In genomic region chr13:23620613-23621315, GRCh38 we compare ENCODE assay signal across 18 cellular contexts. TPM values are rescaled to one million over a fixed set of nuclear protein-coding genes. Genes with fewer than 3 reads are reported as not detected.
DNase-seq lines count a peak whose midpoint lies in the region; ATAC-seq and TF ChIP-seq lines count a peak whose summit lies in the region.
"Had no signal": no experiment of that assay in that cellular context is flagged by ENCODE, and none has a peak within 500 bp of the region (broad histone marks: within the 10 kb centered on the region; RNA-seq: fewer than 3 reads in every experiment).

No MANE protein-coding gene starts in this region.

- no peak for DNase-seq in activated naive CD8-positive, alpha-beta T cell treated with anti-CD3 and anti-CD28 coated beads, Interleukin-2, amount 50 U/mL, for 24 hours
- no peak for DNase-seq in activated naive CD8-positive, alpha-beta T cell treated with anti-CD3 and anti-CD28 coated beads for 36 hours
- no peak for DNase-seq in endodermal cell
- no peak for DNase-seq in hepatocyte (ENCODE audit: low spot score)
- no peak for DNase-seq in suprapubic skin (ENCODE audit: low spot score in 2 of 2)
- DNase-seq in SIG-M5 (lab: John Stamatoyannopoulos, UW), result no peak
- DNase-seq in CD8-positive, alpha-beta T cell, result no peak
- DNase-seq: activated B cell treated with CpG ODN at 0.5 μM for 24 hours; activated gamma-delta T cell treated with Interleukin-2 at 50 U/mL for 16 hours; DMS79 treated with DMSO at 0.1 percent for 48 hours; GOT3; NCI-H1436 treated with DMSO at 0.1 percent for 48 hours; NCI-H82; stimulated activated naive B cell treated with anti-CD40 and anti-IgM and Interleukin-4, amounts not matched to agents 10 μg/mL and 1 μg/mL and 100 μg/mL, for 72 hours had no signal

- H3K27ac Mint-ChIP-seq in activated naive CD8-positive, alpha-beta T cell treated with anti-CD3 and anti-CD28 coated beads, Interleukin-2, amount 50 U/mL, for 24 hours, result no peak overlapping the region
- no peak overlapping the region for H3K27ac Mint-ChIP-seq in activated naive CD8-positive, alpha-beta T cell treated with anti-CD3 and anti-CD28 coated beads for 36 hours
- peak overlapping the region; percentile 79 for H3K27ac Mint-ChIP-seq in endodermal cell
- no peak overlapping the region for H3K27ac Mint-ChIP-seq in activated T-helper 17 cell treated with anti-CD3 and anti-CD28 coated beads, Interleukin-2, amount 50 U/mL, for 72 hours
- H3K27ac Mint-ChIP-seq in CD8-positive, alpha-beta T cell, result no peak overlapping the region
- H3K27ac Mint-ChIP-seq: activated B cell treated with CpG ODN at 0.5 μM for 24 hours; CD14-positive monocyte; stimulated activated naive B cell treated with anti-CD40 and anti-IgM and Interleukin-4, amounts not matched to agents 10 μg/mL and 1 μg/mL and 100 μg/mL, for 72 hours had no signal

- TF ChIP-seq EP300 in suprapubic skin (IDR thresholded peaks at IDR 0.05), result no peak

- H3K4me3 ChIP-seq in endodermal cell (ENCODE audit: low read length) (no peak overlapping the region), hepatocyte (no peak overlapping the region), suprapubic skin (no peak overlapping the region)
- no peak overlapping the region for H3K4me3 ChIP-seq in CD8-positive, alpha-beta T cell (ENCODE audit: low read depth, low read length)
- H3K4me3 ChIP-seq: ascending aorta had no signal

- TF ChIP-seq CTCF in endodermal cell (conservative IDR thresholded peaks at IDR 0.05), result no peak
- no peak for TF ChIP-seq CTCF in hepatocyte (IDR thresholded peaks at IDR 0.05; ENCODE audit: poor library complexity)
- no peak for TF ChIP-seq CTCF in suprapubic skin (IDR thresholded peaks at IDR 0.05)
- no peak for TF ChIP-seq CTCF in CD8-positive, alpha-beta T cell (IDR thresholded peaks at IDR 0.05)

- no peaks in the 10 kb centered on the region for H3K79me2 ChIP-seq in hepatocyte

- WGBS in endodermal cell (ENCODE audit: insufficient coverage in 1 of 2, insufficient read length in 1 of 2), 2 experiments, result 85 to 94% methylated on average over 5 to 8 of the region's 8 CpGs
- 68% methylated on average over 8 of the region's 8 CpGs for WGBS in hepatocyte (ENCODE audit: low lambda C conversion rate, missing lambda C conversion rate)
- 69% methylated on average over 8 of the region's 8 CpGs for WGBS in suprapubic skin

- H3K27me3 Mint-ChIP-seq in activated naive CD8-positive, alpha-beta T cell treated with anti-CD3 and anti-CD28 coated beads, Interleukin-2, amount 50 U/mL, for 24 hours, result peaks cover 2% of the 10 kb centered on the region
- H3K27me3 Mint-ChIP-seq in activated naive CD8-positive, alpha-beta T cell treated with anti-CD3 and anti-CD28 coated beads for 36 hours, result peaks cover 4% of the 10 kb centered on the region
- no peaks in the 10 kb centered on the region for H3K27me3 Mint-ChIP-seq in endodermal cell (ENCODE audit: insufficient read depth)
- peaks cover 8% of the 10 kb centered on the region for H3K27me3 Mint-ChIP-seq in activated T-helper 17 cell treated with anti-CD3 and anti-CD28 coated beads, Interleukin-2, amount 50 U/mL, for 72 hours
- H3K27me3 Mint-ChIP-seq in CD8-positive, alpha-beta T cell (ENCODE audit: low read depth), result no peaks in the 10 kb centered on the region

- CTCF ChIA-PET in CD8-positive, alpha-beta T cell (lab: Charles Lee), result no interaction called here

- H3K36me3 ChIP-seq in endodermal cell (ENCODE audit: control insufficient read depth, insufficient read depth, low read length), result peaks cover 21% of the 10 kb centered on the region
- no peaks in the 10 kb centered on the region for H3K36me3 ChIP-seq in hepatocyte (replicated peaks; ENCODE audit: insufficient read depth, low read depth)
- H3K36me3 ChIP-seq in suprapubic skin, result peaks cover 1% of the 10 kb centered on the region
- no peaks in the 10 kb centered on the region for H3K36me3 ChIP-seq in CD8-positive, alpha-beta T cell (ENCODE audit: insufficient read depth, low read length)
- H3K36me3 ChIP-seq: ascending aorta had no signal

- H3K9ac ChIP-seq in endodermal cell (ENCODE audit: extremely low read depth, low read length, poor library complexity, severe bottlenecking), result no peak overlapping the region

- POLR2A ChIA-PET in CD8-positive, alpha-beta T cell (lab: Charles Lee), result no interaction called here

- no peaks in the 10 kb centered on the region for H3K4me1 Mint-ChIP-seq in activated naive CD8-positive, alpha-beta T cell treated with anti-CD3 and anti-CD28 coated beads, Interleukin-2, amount 50 U/mL, for 24 hours
- H3K4me1 Mint-ChIP-seq in activated naive CD8-positive, alpha-beta T cell treated with anti-CD3 and anti-CD28 coated beads for 36 hours, result no peaks in the 10 kb centered on the region
- H3K4me1 Mint-ChIP-seq in endodermal cell, result peaks cover 24% of the 10 kb centered on the region
- H3K4me1 Mint-ChIP-seq in activated T-helper 17 cell treated with anti-CD3 and anti-CD28 coated beads, Interleukin-2, amount 50 U/mL, for 72 hours, result no peaks in the 10 kb centered on the region
- H3K4me1 Mint-ChIP-seq in CD8-positive, alpha-beta T cell (ENCODE audit: low read depth), result no peaks in the 10 kb centered on the region
- H3K4me1 Mint-ChIP-seq: activated B cell treated with CpG ODN at 0.5 μM for 24 hours; CD14-positive monocyte; stimulated activated naive B cell treated with anti-CD40 and anti-IgM and Interleukin-4, amounts not matched to agents 10 μg/mL and 1 μg/mL and 100 μg/mL, for 72 hours had no signal

- no peak overlapping the region for H2AFZ ChIP-seq in hepatocyte

- no peaks in the 10 kb centered on the region for H3K9me3 Mint-ChIP-seq in activated naive CD8-positive, alpha-beta T cell treated with anti-CD3 and anti-CD28 coated beads, Interleukin-2, amount 50 U/mL, for 24 hours
- no peaks in the 10 kb centered on the region for H3K9me3 Mint-ChIP-seq in activated naive CD8-positive, alpha-beta T cell treated with anti-CD3 and anti-CD28 coated beads for 36 hours
- peaks cover 3% of the 10 kb centered on the region for H3K9me3 Mint-ChIP-seq in endodermal cell
- H3K9me3 Mint-ChIP-seq in activated T-helper 17 cell treated with anti-CD3 and anti-CD28 coated beads, Interleukin-2, amount 50 U/mL, for 72 hours, result no peaks in the 10 kb centered on the region
- no peaks in the 10 kb centered on the region for H3K9me3 Mint-ChIP-seq in CD8-positive, alpha-beta T cell
- H3K9me3 Mint-ChIP-seq: activated B cell treated with CpG ODN at 0.5 μM for 24 hours; stimulated activated naive B cell treated with anti-CD40 and anti-IgM and Interleukin-4, amounts not matched to agents 10 μg/mL and 1 μg/mL and 100 μg/mL, for 72 hours had no signal

- H3K27me3 ChIP-seq in endodermal cell (ENCODE audit: control insufficient read depth, insufficient read depth, low read length, poor library complexity, severe bottlenecking), result no peaks in the 10 kb centered on the region
- H3K27me3 ChIP-seq in hepatocyte, result no peaks in the 10 kb centered on the region
- H3K27me3 ChIP-seq in suprapubic skin, result no peaks in the 10 kb centered on the region
- no peaks in the 10 kb centered on the region for H3K27me3 ChIP-seq in CD8-positive, alpha-beta T cell (ENCODE audit: insufficient read depth, low read length)
- H3K27me3 ChIP-seq: ascending aorta had no signal

- intact Hi-C loops in CD8-positive, alpha-beta T cell (cut with DNase I, micrococcal nuclease), result no loop called here

- H3K4me2 ChIP-seq in hepatocyte, result no peak overlapping the region

- H3K9me3 ChIP-seq in endodermal cell (ENCODE audit: control insufficient read depth, low read length), result peaks cover 16% of the 10 kb centered on the region
- H3K9me3 ChIP-seq in hepatocyte (ENCODE audit: low read depth), result no peaks in the 10 kb centered on the region
- H3K9me3 ChIP-seq in suprapubic skin, result no peaks in the 10 kb centered on the region
- no peaks in the 10 kb centered on the region for H3K9me3 ChIP-seq in CD8-positive, alpha-beta T cell (ENCODE audit: low read length)
- H3K9me3 ChIP-seq: ascending aorta had no signal

- no peak for TF ChIP-seq POLR2A in suprapubic skin (IDR thresholded peaks at IDR 0.05)

- H3K4me1 ChIP-seq in endodermal cell (ENCODE audit: control insufficient read depth, insufficient read depth, low read length), result peaks cover 11% of the 10 kb centered on the region
- peaks cover 11% of the 10 kb centered on the region for H3K4me1 ChIP-seq in hepatocyte (ENCODE audit: insufficient read depth)
- H3K4me1 ChIP-seq in suprapubic skin, result no peaks in the 10 kb centered on the region
- H3K4me1 ChIP-seq in CD8-positive, alpha-beta T cell (ENCODE audit: insufficient read depth, low read length), result no peaks in the 10 kb centered on the region
- H3K4me1 ChIP-seq: ascending aorta had no signal

- H3K4me3 Mint-ChIP-seq in activated naive CD8-positive, alpha-beta T cell treated with anti-CD3 and anti-CD28 coated beads, Interleukin-2, amount 50 U/mL, for 24 hours, result no peak overlapping the region
- H3K4me3 Mint-ChIP-seq in activated naive CD8-positive, alpha-beta T cell treated with anti-CD3 and anti-CD28 coated beads for 36 hours, result no peak overlapping the region
- no peak overlapping the region for H3K4me3 Mint-ChIP-seq in endodermal cell
- no peak overlapping the region for H3K4me3 Mint-ChIP-seq in activated T-helper 17 cell treated with anti-CD3 and anti-CD28 coated beads, Interleukin-2, amount 50 U/mL, for 72 hours
- no peak overlapping the region for H3K4me3 Mint-ChIP-seq in CD8-positive, alpha-beta T cell
- H3K4me3 Mint-ChIP-seq: activated B cell treated with CpG ODN at 0.5 μM for 24 hours; CD14-positive monocyte; stimulated activated naive B cell treated with anti-CD40 and anti-IgM and Interleukin-4, amounts not matched to agents 10 μg/mL and 1 μg/mL and 100 μg/mL, for 72 hours had no signal

- H3K27ac ChIP-seq in endodermal cell (ENCODE audit: low read depth, low read length) (no peak overlapping the region), hepatocyte (peak overlapping the region; percentile 63), suprapubic skin (peak overlapping the region; percentile 34)
- no peak overlapping the region for H3K27ac ChIP-seq in CD8-positive, alpha-beta T cell (ENCODE audit: low read depth, low read length)
- H3K27ac ChIP-seq: 22Rv1, ascending aorta had no signal

- peak; percentile 6 for ATAC-seq in activated naive CD8-positive, alpha-beta T cell treated with anti-CD3 and anti-CD28 coated beads, Interleukin-2, amount 50 U/mL, for 24 hours
- ATAC-seq in activated T-helper 17 cell treated with anti-CD3 and anti-CD28 coated beads, Interleukin-2, amount 50 U/mL, for 72 hours (replicated peaks), result no peak
- no peak for ATAC-seq in CD8-positive, alpha-beta T cell

- no peaks in the 10 kb centered on the region for H3K36me3 Mint-ChIP-seq in activated naive CD8-positive, alpha-beta T cell treated with anti-CD3 and anti-CD28 coated beads, Interleukin-2, amount 50 U/mL, for 24 hours (ENCODE audit: low read depth)
- no peaks in the 10 kb centered on the region for H3K36me3 Mint-ChIP-seq in activated naive CD8-positive, alpha-beta T cell treated with anti-CD3 and anti-CD28 coated beads for 36 hours
- H3K36me3 Mint-ChIP-seq in endodermal cell (ENCODE audit: low read depth), result peaks cover 23% of the 10 kb centered on the region
- no peaks in the 10 kb centered on the region for H3K36me3 Mint-ChIP-seq in activated T-helper 17 cell treated with anti-CD3 and anti-CD28 coated beads, Interleukin-2, amount 50 U/mL, for 72 hours (ENCODE audit: low read depth)
- H3K36me3 Mint-ChIP-seq in CD8-positive, alpha-beta T cell, result no peaks in the 10 kb centered on the region
- H3K36me3 Mint-ChIP-seq: CD14-positive monocyte; stimulated activated naive B cell treated with anti-CD40 and anti-IgM and Interleukin-4, amounts not matched to agents 10 μg/mL and 1 μg/mL and 100 μg/mL, for 72 hours had no signal

- H4K20me1 ChIP-seq in hepatocyte (ENCODE audit: insufficient read depth, poor library complexity, severe bottlenecking), result no peaks in the 10 kb centered on the region

- no peaks in the 10 kb centered on the region for H3K9me2 ChIP-seq in hepatocyte (replicated peaks; ENCODE audit: insufficient read depth)

RNA-seq across cellular contexts. Expression of gene TNFRSF19, which starts 50.6 kb away (rescaled TPM):
- under 1 TPM; 0.06 to 0.08 TPM for total RNA-seq in activated naive CD8-positive, alpha-beta T cell treated with anti-CD3 and anti-CD28 coated beads for 36 hours
- 10 to 100 TPM in 1 of 2 donors, 1 to 10 TPM in 1; 9.2 to 13.0 TPM for total RNA-seq in endodermal cell
- polyA plus RNA-seq in endodermal cell (2013, experiment 1 of 2), result 58.9 TPM
- polyA plus RNA-seq in endodermal cell (2013, experiment 2 of 2), result 53.9 TPM
- total RNA-seq in hepatocyte, result 22.7 and 25.3 TPM in 2 replicates
- polyA plus RNA-seq in hepatocyte, result 13.9 and 19.8 TPM in 2 replicates
- 100 to 1,000 TPM in 1 of 4 donors, 10 to 100 TPM in 3; 74.6 to 100 (median 78.5) TPM for total RNA-seq in suprapubic skin
- under 1 TPM in 1 of 2 donors, not detected in 1; 0.28 TPM for total RNA-seq in activated T-helper 17 cell treated with anti-CD3 and anti-CD28 coated beads, Interleukin-2, amount 50 U/mL, for 72 hours
- not detected for total RNA-seq in CD8-positive, alpha-beta T cell
- total RNA-seq: activated B cell treated with CpG ODN at 0.5 μM for 24 hours had no signal

Comparison
In these comparisons a context has a peak if more than half of its experiments do, and no peak if none do; other contexts are left out.
1. H3K27ac ChIP-seq: peak in hepatocyte (single experiment) and suprapubic skin (single experiment); none in endodermal cell (single experiment) and CD8-positive, alpha-beta T cell (single experiment).
2. RNA of gene TNFRSF19, which starts 50.6 kb away (total RNA-seq): 74.6 to 100 TPM in suprapubic skin, 22.7 to 25.3 TPM in hepatocyte and 9.2 to 13.0 TPM in endodermal cell; 0.28 TPM in activated T-helper 17 cell treated with anti-CD3 and anti-CD28 coated beads, Interleukin-2, amount 50 U/mL, for 72 hours, 0.06 to 0.08 TPM in activated naive CD8-positive, alpha-beta T cell treated with anti-CD3 and anti-CD28 coated beads for 36 hours and not detected in CD8-positive, alpha-beta T cell; every median in the first group is over 4 times any median in the second.